Comparison of ENCODE assay signal across 12 cellular contexts in the genomic region with DNA sequence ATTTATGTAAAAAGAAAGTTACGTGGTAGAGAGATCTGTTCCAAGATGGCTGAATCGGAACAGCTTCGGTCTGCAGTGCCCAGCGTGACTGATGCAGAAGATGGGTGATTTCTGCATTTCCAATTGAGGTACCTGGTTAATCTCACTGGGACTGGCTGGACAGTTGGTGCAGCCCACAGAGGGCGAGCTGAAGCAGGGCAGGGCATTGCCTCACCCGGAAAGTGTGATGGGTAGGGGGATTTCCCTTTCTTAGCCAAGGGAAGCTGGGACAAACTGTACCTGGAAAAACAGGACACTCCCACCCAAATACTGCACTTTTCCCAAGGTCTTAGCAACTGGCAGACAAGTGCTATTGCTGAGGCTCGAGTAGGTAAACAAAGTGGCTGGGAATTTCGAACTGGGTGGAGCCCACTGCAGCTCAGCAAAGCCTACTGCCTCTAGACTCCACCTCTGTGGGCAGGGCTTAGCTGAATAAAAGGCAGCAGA. TPM values are rescaled to one million over a fixed set of nuclear protein-coding genes. Genes with fewer than 3 reads are reported as not detected.
A peak's percentile ranks its signal among the peaks of the same experiment; 100 is the strongest.
DNase-seq lines count a peak whose midpoint lies in the region; ATAC-seq, FAIRE-seq and TF ChIP-seq lines count a peak whose summit lies in the region.
"Had no signal": no experiment of that assay in that cellular context is flagged by ENCODE, and none has a peak within 500 bp of the region (broad histone marks: within the 10 kb centered on the region; RNA-seq: fewer than 3 reads in every experiment).

No MANE protein-coding gene starts in this region.

- peaks cover 23% of the 10 kb centered on the region for H3K4me1 Mint-ChIP-seq in activated naive CD4-positive, alpha-beta T cell treated with anti-CD3 and anti-CD28 coated beads, Interleukin-2, amount 10 ng/mL, durations not matched to agents 7 days and 5 days

- peak overlapping the region; percentile 72 for H3K4me3 Mint-ChIP-seq in activated naive CD4-positive, alpha-beta T cell treated with anti-CD3 and anti-CD28 coated beads, Interleukin-2, amount 10 ng/mL, durations not matched to agents 7 days and 5 days
- H3K4me3 Mint-ChIP-seq: type B pancreatic cell had no signal

- H3K9me1 ChIP-seq in keratinocyte (ENCODE audit: control insufficient read depth, extremely low read depth, insufficient read depth, low read length), result no peaks in the 10 kb centered on the region

- H3K4me1 ChIP-seq in RWPE2 (ENCODE audit: insufficient read depth, poor library complexity, severe bottlenecking) (no peaks in the 10 kb centered on the region), keratinocyte (ENCODE audit: control insufficient read depth, extremely low read depth, insufficient read depth, low read length) (no peaks in the 10 kb centered on the region), transverse colon (peaks cover 0 to 15% (median 2%) of the 10 kb centered on the region in 4 donors)

- TF ChIP-seq EP300 in transverse colon (IDR thresholded peaks at IDR 0.05; ENCODE audit: low read depth), result peak; percentile 97

- dilution Hi-C loops in keratinocyte (cut with MboI; ENCODE audit: extremely low pct_ligation_motif_present, low sequenced_read_pairs), result no loop called here

- CTCF ChIA-PET in activated naive CD4-positive, alpha-beta T cell treated with anti-CD3 and anti-CD28 coated beads, Interleukin-2, amount 10 ng/mL, durations not matched to agents 7 days and 5 days (lab: Charles Lee), result interaction anchor here (1.6 kb wide), 1 partner anchor 451 kb away, joined by 7 read pairs; the partner anchor contains the start of gene DTWD2

- H3K9ac ChIP-seq in keratinocyte (ENCODE audit: control insufficient read depth, extremely low read depth, insufficient read depth, low read length), result peak overlapping the region; percentile 15
- H3K9ac ChIP-seq: BLaER1 treated with 17β-estradiol and CSF1 and Interleukin-3, amounts not matched to agents 10 nM and 100 nM had no signal

- H3K4me3 ChIP-seq in RWPE2 (ENCODE audit: severe bottlenecking) (no peak overlapping the region), keratinocyte (ENCODE audit: control insufficient read depth in 2 of 3, extremely low read depth in 1 of 3, insufficient read depth in 2 of 3, low read depth in 1 of 3, low read length in 3 of 3) (peak overlapping the region in 1 of 3 experiments; percentile 20), transverse colon (peak overlapping the region in 1 of 4 donors; percentile 17)
- H3K4me3 ChIP-seq: BLaER1 treated with 17β-estradiol and CSF1 and Interleukin-3, amounts not matched to agents 10 nM and 100 nM had no signal

- in situ Hi-C loops in transverse colon (cut with MboI; ENCODE audit: low pct_ligation_motif_present in 1 of 4, low pct_unique_long_range_greater_than_20kb in 1 of 4, low sequenced_read_pairs in 3 of 4), result no loop called here

- no peaks in the 10 kb centered on the region for H3K27me3 ChIP-seq in RWPE2 (ENCODE audit: insufficient read depth, poor library complexity, severe bottlenecking)
- no peaks in the 10 kb centered on the region for H3K27me3 ChIP-seq in keratinocyte (ENCODE audit: control insufficient read depth, extremely low read depth, insufficient read depth, low read length)
- H3K27me3 ChIP-seq in transverse colon, result no peaks in the 10 kb centered on the region
- H3K27me3 ChIP-seq: BLaER1 treated with 17β-estradiol and CSF1 and Interleukin-3, amounts not matched to agents 10 nM and 100 nM had no signal

- H2AFZ ChIP-seq in keratinocyte (ENCODE audit: control insufficient read depth, low read length), result peak overlapping the region; percentile 47

- peaks cover 37% of the 10 kb centered on the region for H3K27me3 Mint-ChIP-seq in activated naive CD4-positive, alpha-beta T cell treated with anti-CD3 and anti-CD28 coated beads, Interleukin-2, amount 10 ng/mL, durations not matched to agents 7 days and 5 days

- TF ChIP-seq POLR2A in transverse colon (IDR thresholded peaks at IDR 0.05), result peak; percentile 43

- no peaks in the 10 kb centered on the region for H4K20me1 ChIP-seq in keratinocyte (ENCODE audit: control insufficient read depth, extremely low read depth, insufficient read depth, low read length)
- H4K20me1 ChIP-seq: BLaER1 treated with 17β-estradiol and CSF1 and Interleukin-3, amounts not matched to agents 10 nM and 100 nM had no signal

- no peak overlapping the region for H3K27ac Mint-ChIP-seq in activated naive CD4-positive, alpha-beta T cell treated with anti-CD3 and anti-CD28 coated beads, Interleukin-2, amount 10 ng/mL, durations not matched to agents 7 days and 5 days
- H3K27ac Mint-ChIP-seq: type B pancreatic cell had no signal

- no peaks in the 10 kb centered on the region for H3K9me3 ChIP-seq in RWPE2 (ENCODE audit: severe bottlenecking)
- no peaks in the 10 kb centered on the region for H3K9me3 ChIP-seq in keratinocyte (ENCODE audit: control insufficient read depth, low read depth, low read length)
- no peaks in the 10 kb centered on the region for H3K9me3 ChIP-seq in transverse colon

- no peak overlapping the region for H3K27ac ChIP-seq in RWPE2 (ENCODE audit: poor library complexity, severe bottlenecking)
- no peak overlapping the region for H3K27ac ChIP-seq in keratinocyte (ENCODE audit: control insufficient read depth, insufficient read depth, low read length)
- peak overlapping the region; percentile 45 to 79 (median 62) for H3K27ac ChIP-seq in transverse colon

- ATAC-seq in RWPE2 (ENCODE audit: low read depth), result 0 out of 3 replicates have a peak, but pooled peaks have one; percentile 31
- no peak for ATAC-seq in GM19328 (IDR thresholded peaks at IDR 0.05; ENCODE audit: unreplicated experiment)
- no peak for ATAC-seq in HG03439 (IDR thresholded peaks at IDR 0.05; ENCODE audit: unreplicated experiment)

- H3K36me3 Mint-ChIP-seq in activated naive CD4-positive, alpha-beta T cell treated with anti-CD3 and anti-CD28 coated beads, Interleukin-2, amount 10 ng/mL, durations not matched to agents 7 days and 5 days, result no peaks in the 10 kb centered on the region
- H3K36me3 Mint-ChIP-seq: type B pancreatic cell had no signal

- H3K36me3 ChIP-seq in RWPE2 (ENCODE audit: low read depth) (no peaks in the 10 kb centered on the region), keratinocyte (ENCODE audit: control insufficient read depth in 2 of 2, extremely low read depth in 1 of 2, insufficient read depth in 2 of 2, low read length in 2 of 2) (no peaks in the 10 kb centered on the region), transverse colon (no peaks in the 10 kb centered on the region)
- H3K36me3 ChIP-seq: BLaER1 treated with 17β-estradiol and CSF1 and Interleukin-3, amounts not matched to agents 10 nM and 100 nM had no signal

- no peak for TF ChIP-seq CTCF in RWPE2 (IDR thresholded peaks at IDR 0.05; ENCODE audit: poor library complexity, severe bottlenecking)
- TF ChIP-seq CTCF in keratinocyte (optimal IDR thresholded peaks at IDR 0.05 in 1 of 3, IDR thresholded peaks at IDR 0.05 in 1 of 3, conservative IDR thresholded peaks at IDR 0.05 in 1 of 3; ENCODE audit: extremely low read depth in 1 of 3, insufficient read depth in 2 of 3, low read length in 3 of 3), result no peak
- no peak for TF ChIP-seq CTCF in transverse colon (IDR thresholded peaks at IDR 0.05)

- H3K79me2 ChIP-seq in keratinocyte (ENCODE audit: control insufficient read depth, insufficient read depth, low read length), result no peaks in the 10 kb centered on the region

- no peak for FAIRE-seq in keratinocyte (lab: Jason Lieb, UNC)

- WGBS in transverse colon (ENCODE audit: low coverage in 1 of 2), 2 donors, result 39 to 47% methylated on average over 6 to 8 of the region's 8 CpGs

- DNase-seq in activated naive CD4-positive, alpha-beta T cell treated with anti-CD3 and anti-CD28 coated beads, Interleukin-2, amount 10 ng/mL, durations not matched to agents 7 days and 5 days, result no peak
- no peak for DNase-seq in activated naive CD4-positive, alpha-beta T cell (lab: John Stamatoyannopoulos, UW)
- no peak for DNase-seq in RWPE2 (ENCODE audit: low spot score)
- DNase-seq in keratinocyte (ENCODE audit: low read depth, low spot score), result no peak
- peak; percentile 73 for DNase-seq in transverse colon
- no peak for DNase-seq in AG20443 (ENCODE audit: low spot score)
- DNase-seq: cortex of kidney, NCI-H1092 treated with DMSO at 0.1 percent for 48 hours had no signal

- peaks cover 3% of the 10 kb centered on the region for H3K9me3 Mint-ChIP-seq in activated naive CD4-positive, alpha-beta T cell treated with anti-CD3 and anti-CD28 coated beads, Interleukin-2, amount 10 ng/mL, durations not matched to agents 7 days and 5 days

- H3K4me2 ChIP-seq in keratinocyte (ENCODE audit: control insufficient read depth, extremely low read depth, insufficient read depth, low read depth, low read length), result peak overlapping the region; percentile 48

- intact Hi-C loops in transverse colon (cut with DNase I; ENCODE audit: low total_unique reads), result no loop called here

RNA-seq across cellular contexts. Expression of gene HSD17B4, which starts 13.1 kb away (rescaled TPM):
- polyA plus RNA-seq in keratinocyte, result 121 to 154 TPM (median 149 TPM) in 3 replicates
- 77.0 TPM for polyA plus RNA-seq in keratinocyte (2011; ENCODE audit: low read depth)
- 101 and 205 TPM in 2 replicates for polyA plus RNA-seq in keratinocyte (2011; cell fraction: cytosol; rRNA removed)
- 216 and 219 TPM in 2 replicates for polyA plus RNA-seq in keratinocyte (2011; cell fraction: nucleus; rRNA removed)
- 95.6 and 120 TPM in 2 replicates for polyA plus RNA-seq in keratinocyte (2012; ENCODE audit: low replicate concordance)
- 100 to 280 TPM (median 213 TPM) in 3 replicates for polyA minus RNA-seq in keratinocyte
- 107 TPM for polyA minus RNA-seq in keratinocyte (2011; cell fraction: cytosol; rRNA and poly(A)+ RNA removed)
- polyA minus RNA-seq in keratinocyte (2011; cell fraction: nucleus; rRNA and poly(A)+ RNA removed), result 126 and 173 TPM in 2 replicates
- 100 to 1,000 TPM; 105 to 224 (median 166) TPM for total RNA-seq in transverse colon

Comparison
In these comparisons a context has a peak if more than half of its experiments do, and no peak if none do; other contexts are left out.
1. H3K27ac ChIP-seq: peak in transverse colon (4 of 4); none in RWPE2 (single experiment) and keratinocyte (single experiment).